Comparison of ENCODE assay signal across 14 cellular contexts in the genomic region with DNA sequence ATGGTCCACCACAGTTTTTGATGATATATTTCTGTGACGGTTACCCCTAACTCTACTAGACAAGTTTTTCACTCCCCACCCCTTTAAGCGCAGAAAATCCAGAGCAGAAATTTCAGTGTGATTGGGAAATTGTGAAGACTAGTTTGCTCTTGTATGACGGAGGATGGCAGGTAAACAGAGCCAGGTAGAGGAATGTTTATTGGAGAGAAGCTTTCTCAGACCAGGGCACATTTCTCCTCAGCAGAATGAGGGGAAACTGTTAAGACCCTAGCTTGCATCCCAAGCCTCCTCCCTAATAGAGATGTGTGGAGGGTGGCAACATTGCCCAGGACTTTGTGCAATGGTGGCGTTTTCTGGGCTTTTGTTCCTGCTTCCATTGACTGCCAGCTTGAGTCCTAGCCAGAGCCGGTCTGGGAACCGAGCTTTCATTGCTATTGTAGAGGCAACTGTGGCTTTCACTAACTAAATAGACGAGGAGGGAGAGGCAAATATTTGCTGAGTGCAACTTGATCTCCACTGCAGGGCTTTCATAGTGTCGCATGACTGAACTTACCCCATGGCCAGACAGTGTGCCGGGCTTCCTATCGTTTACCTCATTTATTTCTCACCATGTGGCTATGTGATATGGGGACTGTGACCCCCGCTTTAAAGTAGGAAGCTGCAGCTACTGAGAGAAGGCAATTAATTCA.
DNase-seq lines count a peak whose midpoint lies in the region; ATAC-seq and TF ChIP-seq lines count a peak whose summit lies in the region.
"Had no signal": no experiment of that assay in that cellular context is flagged by ENCODE, and none has a peak within 500 bp of the region (broad histone marks: within the 10 kb centered on the region; RNA-seq: fewer than 3 reads in every experiment).

No MANE protein-coding gene starts in this region.

- DNase-seq in T47D (ENCODE audit: low read depth in 1 of 2, low spot score in 1 of 2) (peak; percentile 46 to 97), mammary epithelial cell (no peak), NCI-H2196 (lab: John Stamatoyannopoulos, UW; ENCODE audit: unreplicated experiment) (peak; percentile 70), endodermal cell (peak; percentile 57), upper lobe of right lung (no peak), cerebellar nuclear complex (lab: John Stamatoyannopoulos, UW) (no peak), MV-4-11 (lab: John Stamatoyannopoulos, UW) (no peak)
- DNase-seq: activated naive CD8-positive, alpha-beta T cell treated with anti-CD3 and anti-CD28 coated beads, Interleukin-2, amount 10 ng/mL, durations not matched to agents 7 days and 5 days; Calu3 had no signal

- ATAC-seq in upper lobe of right lung: peak; percentile 73
- ATAC-seq in HG03025 (IDR thresholded peaks at IDR 0.05; ENCODE audit: low FRiP score, unreplicated experiment): no peak
- ATAC-seq: A549, SK-N-SH treated with all-trans-retinoic acid at 6 μM for 48 hours had no signal

- dilution Hi-C loops in mammary epithelial cell (cut with HindIII; ENCODE audit: low sequenced_read_pairs): no loop called here

- H3K27me3 Mint-ChIP-seq in endodermal cell (ENCODE audit: insufficient read depth): peaks cover 72% of the 10 kb centered on the region
- H3K27me3 Mint-ChIP-seq: activated naive CD8-positive, alpha-beta T cell treated with anti-CD3 and anti-CD28 coated beads, Interleukin-2, amount 10 ng/mL, durations not matched to agents 7 days and 5 days had no signal

- H3K4me1 ChIP-seq in mammary epithelial cell (ENCODE audit: insufficient read depth, low read length) (no peaks in the 10 kb centered on the region), endodermal cell (ENCODE audit: control insufficient read depth, insufficient read depth, low read length) (peaks cover 9% of the 10 kb centered on the region), upper lobe of right lung (no peaks in the 10 kb centered on the region)
- H3K4me1 ChIP-seq: A549, HAP-1 had no signal

- no peak overlapping the region for H3K4me3 Mint-ChIP-seq in endodermal cell
- H3K4me3 Mint-ChIP-seq: activated naive CD8-positive, alpha-beta T cell treated with anti-CD3 and anti-CD28 coated beads, Interleukin-2, amount 10 ng/mL, durations not matched to agents 7 days and 5 days had no signal

- H3K9me3 ChIP-seq in mammary epithelial cell (replicated peaks; ENCODE audit: insufficient read depth, low read length) (no peaks in the 10 kb centered on the region), endodermal cell (ENCODE audit: control insufficient read depth, low read length) (peaks cover 2% of the 10 kb centered on the region), upper lobe of right lung (no peaks in the 10 kb centered on the region)
- H3K9me3 ChIP-seq: A549, HAP-1 had no signal

- CTCF ChIA-PET in mammary epithelial cell (lab: Charles Lee; ENCODE audit: low non-redundant PET): no interaction called here

- H3K4me1 Mint-ChIP-seq in endodermal cell: peaks cover 38% of the 10 kb centered on the region
- H3K4me1 Mint-ChIP-seq: activated naive CD8-positive, alpha-beta T cell treated with anti-CD3 and anti-CD28 coated beads, Interleukin-2, amount 10 ng/mL, durations not matched to agents 7 days and 5 days had no signal

- no TSS peak for BruUV-seq in mammary epithelial cell (replicated peaks; lab: Mats Ljungman, UMichigan)

- 59% methylated on average over 7 of the region's 11 CpGs for WGBS in mammary epithelial cell (ENCODE audit: low coverage, missing lambda C conversion rate)
- WGBS in endodermal cell (ENCODE audit: insufficient coverage in 1 of 2, insufficient read length in 1 of 2), 2 experiments: 64 to 72% methylated on average over 6 to 11 of the region's 11 CpGs

- no peak overlapping the region for H2AFZ ChIP-seq in mammary epithelial cell (ENCODE audit: low read depth, low read length)
- H2AFZ ChIP-seq: parathyroid adenoma had no signal

- H3K36me3 Mint-ChIP-seq in endodermal cell (ENCODE audit: low read depth): no peaks in the 10 kb centered on the region
- H3K36me3 Mint-ChIP-seq: activated naive CD8-positive, alpha-beta T cell treated with anti-CD3 and anti-CD28 coated beads, Interleukin-2, amount 10 ng/mL, durations not matched to agents 7 days and 5 days had no signal

- no peak overlapping the region for H3K4me2 ChIP-seq in mammary epithelial cell (ENCODE audit: insufficient read depth, low read depth, low read length)
- H3K4me2 ChIP-seq: A549 had no signal

- intact Hi-C loops in mammary epithelial cell (cut with micrococcal nuclease): no loop called here
- intact Hi-C loops in upper lobe of right lung (cut with DNase I): no loop called here

- no peak overlapping the region for H3K27ac Mint-ChIP-seq in endodermal cell
- H3K27ac Mint-ChIP-seq: activated naive CD8-positive, alpha-beta T cell treated with anti-CD3 and anti-CD28 coated beads, Interleukin-2, amount 10 ng/mL, durations not matched to agents 7 days and 5 days had no signal

- no peak overlapping the region for H3K27ac ChIP-seq in mammary epithelial cell (ENCODE audit: insufficient read depth, low read depth, low read length)
- H3K27ac ChIP-seq in endodermal cell (ENCODE audit: low read depth, low read length): no peak overlapping the region
- no peak overlapping the region for H3K27ac ChIP-seq in upper lobe of right lung
- H3K27ac ChIP-seq: A549, parathyroid adenoma had no signal

- H3K9ac ChIP-seq in mammary epithelial cell (ENCODE audit: insufficient read depth, low read length) (no peak overlapping the region), endodermal cell (ENCODE audit: extremely low read depth, low read length, poor library complexity, severe bottlenecking) (peak overlapping the region; percentile 36)
- H3K9ac ChIP-seq: parathyroid adenoma had no signal

- H3K27me3 ChIP-seq in mammary epithelial cell (ENCODE audit: insufficient read depth, low read length) (peaks cover 3% of the 10 kb centered on the region), endodermal cell (ENCODE audit: control insufficient read depth, insufficient read depth, low read length, poor library complexity, severe bottlenecking) (peaks cover 11% of the 10 kb centered on the region), upper lobe of right lung (no peaks in the 10 kb centered on the region)

- in situ Hi-C loops in T47D (cut with HindIII; ENCODE audit: low pct_unique_long_range_greater_than_20kb, low sequenced_read_pairs): no loop called here
- in situ Hi-C loops in mammary epithelial cell (cut with MboI; ENCODE audit: low sequenced_read_pairs in 2 of 2): no loop called here

- no peaks in the 10 kb centered on the region for H4K20me1 ChIP-seq in mammary epithelial cell (ENCODE audit: insufficient read depth, low read length)

- no peak overlapping the region for H3K4me3 ChIP-seq in mammary epithelial cell (replicated peaks in 1 of 3; ENCODE audit: insufficient read depth in 1 of 3, low read depth in 2 of 3, low read length in 3 of 3)
- H3K4me3 ChIP-seq in endodermal cell (ENCODE audit: low read length): peak overlapping the region; percentile 41
- no peak overlapping the region for H3K4me3 ChIP-seq in upper lobe of right lung
- H3K4me3 ChIP-seq: A549, HAP-1 had no signal

- TF ChIP-seq CTCF in mammary epithelial cell (conservative IDR thresholded peaks at IDR 0.05 in 1 of 2, IDR thresholded peaks at IDR 0.05 in 1 of 2; ENCODE audit: extremely low read depth in 1 of 2, insufficient read depth in 1 of 2, low read depth in 1 of 2, low read length in 2 of 2) (no peak), endodermal cell (conservative IDR thresholded peaks at IDR 0.05) (no peak), upper lobe of right lung (IDR thresholded peaks at IDR 0.05) (no peak)

- H3K79me2 ChIP-seq in mammary epithelial cell (ENCODE audit: insufficient read depth, low read length): no peaks in the 10 kb centered on the region
- H3K79me2 ChIP-seq: parathyroid adenoma had no signal

- H3K36me3 ChIP-seq in mammary epithelial cell (ENCODE audit: insufficient read depth, low read length) (no peaks in the 10 kb centered on the region), endodermal cell (ENCODE audit: control insufficient read depth, insufficient read depth, low read length) (no peaks in the 10 kb centered on the region), upper lobe of right lung (no peaks in the 10 kb centered on the region)
- H3K36me3 ChIP-seq: HAP-1 had no signal

- no peaks in the 10 kb centered on the region for H3K9me3 Mint-ChIP-seq in endodermal cell
- H3K9me3 Mint-ChIP-seq: activated naive CD8-positive, alpha-beta T cell treated with anti-CD3 and anti-CD28 coated beads, Interleukin-2, amount 10 ng/mL, durations not matched to agents 7 days and 5 days had no signal

Comparison
In these comparisons a context has a peak if more than half of its experiments do, and no peak if none do; other contexts are left out.
1. DNase-seq: peak in T47D (2 of 2), NCI-H2196 (single experiment) and endodermal cell (single experiment); none in mammary epithelial cell (single experiment), upper lobe of right lung (single experiment), cerebellar nuclear complex (0 of 2) and MV-4-11 (single experiment).